In the genomic region with DNA sequence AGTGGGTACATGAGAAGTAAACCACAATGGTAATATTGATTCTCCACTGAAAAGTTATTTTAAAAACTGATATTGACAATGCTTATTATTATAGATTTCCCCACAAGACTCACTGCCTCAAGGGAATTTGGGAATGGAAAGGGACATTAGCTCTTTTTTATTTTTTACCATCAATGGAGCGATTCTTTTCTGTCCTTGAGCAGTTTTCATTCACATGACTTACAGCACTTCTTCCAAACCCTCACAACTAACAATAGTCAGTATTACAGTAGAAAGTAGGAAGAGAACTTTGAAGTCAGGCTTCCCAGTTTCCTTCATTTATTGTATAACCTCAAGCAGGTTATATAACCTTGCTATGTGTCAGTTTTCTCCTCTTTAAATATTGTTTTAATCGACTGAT, we compare ENCODE assay signal across 37 cellular contexts. TPM values are rescaled to one million over a fixed set of nuclear protein-coding genes. Genes with fewer than 3 reads are reported as not detected.
"Had no signal": no experiment of that assay in that cellular context is flagged by ENCODE, and none has a peak within 500 bp of the region (broad histone marks: within the 10 kb centered on the region; RNA-seq: fewer than 3 reads in every experiment).

No MANE protein-coding gene starts in this region.

- H3K4me1 Mint-ChIP-seq: activated naive CD4-positive, alpha-beta T cell treated with anti-CD3 and anti-CD28 coated beads, Interleukin-2, amount 10 ng/mL, durations not matched to agents 7 days and 5 days; activated naive CD4-positive, alpha-beta T cell treated with anti-CD3 and anti-CD28 coated beads, Interleukin-2, amount 50 U/mL, for 24 hours; activated naive CD8-positive, alpha-beta T cell treated with anti-CD3 and anti-CD28 coated beads, Interleukin-2, amount 10 ng/mL, durations not matched to agents 7 days and 5 days; activated naive CD8-positive, alpha-beta T cell treated with anti-CD3 and anti-CD28 coated beads, Interleukin-2, amount 50 U/mL, for 24 hours; activated T-helper 17 cell treated with anti-CD3 and anti-CD28 coated beads, Interleukin-2, amount 50 U/mL, for 72 hours; central memory CD8-positive, alpha-beta T cell had no signal

- H3K27me3 ChIP-seq: adrenal gland, ascending aorta, body of pancreas, brain microvascular endothelial cell had no signal

- H3K27ac ChIP-seq: adrenal gland, ascending aorta, body of pancreas, brain microvascular endothelial cell, breast epithelium, cardiac muscle cell had no signal

- DNase-seq: activated effector memory CD4-positive, alpha-beta T cell treated with anti-CD3 and anti-CD28 coated beads, Interleukin-2, amount 50 U/mL, for 16 hours; activated effector memory CD4-positive, alpha-beta T cell treated with Interleukin-2 at 50 U/mL for 16 hours; activated gamma-delta T cell; activated gamma-delta T cell treated with Interleukin-2 at 50 U/mL for 16 hours; activated naive CD4-positive, alpha-beta T cell; activated naive CD4-positive, alpha-beta T cell treated with anti-CD3 and anti-CD28 coated beads for 36 hours; activated naive CD4-positive, alpha-beta T cell treated with anti-CD3 and anti-CD28 coated beads, Interleukin-2, amount 10 ng/mL, durations not matched to agents 7 days and 5 days; activated naive CD4-positive, alpha-beta T cell treated with anti-CD3 and anti-CD28 coated beads, Interleukin-2, amount 50 U/mL, for 16 hours; activated naive CD4-positive, alpha-beta T cell treated with Interleukin-2 at 50 U/mL for 16 hours; activated naive CD8-positive, alpha-beta T cell treated with anti-CD3 and anti-CD28 coated beads for 36 hours; activated naive CD8-positive, alpha-beta T cell treated with anti-CD3 and anti-CD28 coated beads, Interleukin-2, amount 10 ng/mL, durations not matched to agents 7 days and 5 days; activated naive CD8-positive, alpha-beta T cell treated with anti-CD3 and anti-CD28 coated beads, Interleukin-2, amount 50 U/mL, for 24 hours; activated T-cell treated with anti-CD3 and anti-CD28 coated beads, Interleukin-2, amount 50 U/mL, for 1 hour; activated T-cell treated with anti-CD3 and anti-CD28 coated beads, Interleukin-2, amount 50 U/mL, for 24 hours; activated T-cell treated with anti-CD3 and anti-CD28 coated beads, Interleukin-2, amount 50 U/mL, for 4 hours; activated T-cell treated with anti-CD3 and anti-CD28 coated beads, Interleukin-2, amount 50 U/mL, for 48 hours; activated T-cell treated with anti-CD3 and anti-CD28 coated beads, Interleukin-2, amount 50 U/mL, for 72 hours; adrenal gland; amygdala; anterior cingulate cortex; aorta; body of pancreas; brain microvascular endothelial cell; caudate nucleus; central memory CD4-positive, alpha-beta T cell; cerebellar nuclear complex had no signal

- H3K4me1 ChIP-seq: ascending aorta, breast epithelium had no signal

- H3K9me3 ChIP-seq: adrenal gland, ascending aorta, body of pancreas, breast epithelium had no signal

- H3K4me3 Mint-ChIP-seq: activated naive CD4-positive, alpha-beta T cell treated with anti-CD3 and anti-CD28 coated beads for 36 hours; activated naive CD4-positive, alpha-beta T cell treated with anti-CD3 and anti-CD28 coated beads, Interleukin-2, amount 10 ng/mL, durations not matched to agents 7 days and 5 days; activated naive CD4-positive, alpha-beta T cell treated with anti-CD3 and anti-CD28 coated beads, Interleukin-2, amount 50 U/mL, for 24 hours; activated naive CD8-positive, alpha-beta T cell; activated naive CD8-positive, alpha-beta T cell treated with anti-CD3 and anti-CD28 coated beads for 36 hours; activated naive CD8-positive, alpha-beta T cell treated with anti-CD3 and anti-CD28 coated beads, Interleukin-2, amount 10 ng/mL, durations not matched to agents 7 days and 5 days; activated naive CD8-positive, alpha-beta T cell treated with anti-CD3 and anti-CD28 coated beads, Interleukin-2, amount 50 U/mL, for 24 hours; activated T-cell treated with anti-CD3 and anti-CD28 coated beads, Interleukin-2, amount 50 U/mL, for 24 hours; activated T-cell treated with anti-CD3 and anti-CD28 coated beads, Interleukin-2, amount 50 U/mL, for 4 hours; activated T-cell treated with anti-CD3 and anti-CD28 coated beads, Interleukin-2, amount 50 U/mL, for 72 hours; activated T-helper 1 cell treated with anti-CD3 and anti-CD28 coated beads, Interleukin-12 subunit alpha, Interleukin-12 subunit beta, Interleukin-2, Interleukin-4 antibody, amounts not matched to agents 30 ng/mL and 10 ng/mL and 1 ng/mL, durations not matched to agents 14 hours and 24 hours and 36 hours; activated T-helper 17 cell treated with anti-CD3 and anti-CD28 coated beads, Interleukin-2, amount 50 U/mL, for 72 hours; brain; central memory CD8-positive, alpha-beta T cell had no signal

- H3K9me3 Mint-ChIP-seq: activated naive CD4-positive, alpha-beta T cell treated with anti-CD3 and anti-CD28 coated beads for 36 hours; activated naive CD4-positive, alpha-beta T cell treated with anti-CD3 and anti-CD28 coated beads, Interleukin-2, amount 10 ng/mL, durations not matched to agents 7 days and 5 days; activated naive CD4-positive, alpha-beta T cell treated with anti-CD3 and anti-CD28 coated beads, Interleukin-2, amount 50 U/mL, for 72 hours; activated naive CD8-positive, alpha-beta T cell treated with anti-CD3 and anti-CD28 coated beads, Interleukin-2, amount 10 ng/mL, durations not matched to agents 7 days and 5 days; activated naive CD8-positive, alpha-beta T cell treated with anti-CD3 and anti-CD28 coated beads, Interleukin-2, amount 50 U/mL, for 24 hours; activated T-cell treated with anti-CD3 and anti-CD28 coated beads, Interleukin-2, amount 50 U/mL, for 24 hours; activated T-cell treated with anti-CD3 and anti-CD28 coated beads, Interleukin-2, amount 50 U/mL, for 4 hours; activated T-cell treated with anti-CD3 and anti-CD28 coated beads, Interleukin-2, amount 50 U/mL, for 72 hours; activated T-helper 1 cell treated with anti-CD3 and anti-CD28 coated beads, Interleukin-12 subunit alpha, Interleukin-12 subunit beta, Interleukin-2, Interleukin-4 antibody, amounts not matched to agents 30 ng/mL and 10 ng/mL and 1 ng/mL, durations not matched to agents 14 hours and 24 hours and 36 hours; activated T-helper 2 cell treated with anti-CD3 and anti-CD28 coated beads, Interferon-gamma antibody, Interleukin-2, Interleukin-4, amounts not matched to agents 10 μg/mL and 5 μg/mL and 100 μg/mL, durations not matched to agents 14 hours and 24 hours and 36 hours; brain; central memory CD8-positive, alpha-beta T cell had no signal

- H3K36me3 Mint-ChIP-seq: activated naive CD4-positive, alpha-beta T cell treated with anti-CD3 and anti-CD28 coated beads, Interleukin-2, amount 10 ng/mL, durations not matched to agents 7 days and 5 days; activated naive CD4-positive, alpha-beta T cell treated with anti-CD3 and anti-CD28 coated beads, Interleukin-2, amount 50 U/mL, for 24 hours; activated naive CD4-positive, alpha-beta T cell treated with anti-CD3 and anti-CD28 coated beads, Interleukin-2, amount 50 U/mL, for 72 hours; activated naive CD8-positive, alpha-beta T cell; activated naive CD8-positive, alpha-beta T cell treated with anti-CD3 and anti-CD28 coated beads, Interleukin-2, amount 10 ng/mL, durations not matched to agents 7 days and 5 days; brain had no signal

- H3K27ac Mint-ChIP-seq: activated naive CD4-positive, alpha-beta T cell treated with anti-CD3 and anti-CD28 coated beads for 36 hours; activated naive CD4-positive, alpha-beta T cell treated with anti-CD3 and anti-CD28 coated beads, Interleukin-2, amount 10 ng/mL, durations not matched to agents 7 days and 5 days; activated naive CD4-positive, alpha-beta T cell treated with anti-CD3 and anti-CD28 coated beads, Interleukin-2, amount 50 U/mL, for 24 hours; activated naive CD4-positive, alpha-beta T cell treated with anti-CD3 and anti-CD28 coated beads, Interleukin-2, amount 50 U/mL, for 72 hours; activated naive CD8-positive, alpha-beta T cell; activated naive CD8-positive, alpha-beta T cell treated with anti-CD3 and anti-CD28 coated beads for 36 hours; activated naive CD8-positive, alpha-beta T cell treated with anti-CD3 and anti-CD28 coated beads, Interleukin-2, amount 10 ng/mL, durations not matched to agents 7 days and 5 days; activated naive CD8-positive, alpha-beta T cell treated with anti-CD3 and anti-CD28 coated beads, Interleukin-2, amount 50 U/mL, for 24 hours; activated T-cell treated with anti-CD3 and anti-CD28 coated beads, Interleukin-2, amount 50 U/mL, for 24 hours; activated T-cell treated with anti-CD3 and anti-CD28 coated beads, Interleukin-2, amount 50 U/mL, for 72 hours; activated T-helper 1 cell treated with anti-CD3 and anti-CD28 coated beads, Interleukin-12 subunit alpha, Interleukin-12 subunit beta, Interleukin-2, Interleukin-4 antibody, amounts not matched to agents 30 ng/mL and 10 ng/mL and 1 ng/mL, durations not matched to agents 14 hours and 24 hours and 36 hours; activated T-helper 17 cell treated with anti-CD3 and anti-CD28 coated beads, Interleukin-2, amount 50 U/mL, for 72 hours; activated T-helper 2 cell treated with anti-CD3 and anti-CD28 coated beads, Interferon-gamma antibody, Interleukin-2, Interleukin-4, amounts not matched to agents 10 μg/mL and 5 μg/mL and 100 μg/mL, durations not matched to agents 14 hours and 24 hours and 36 hours; brain had no signal

RNA-seq across cellular contexts. Expression of a gene that starts 4.3 kb away (rescaled TPM):
- total RNA-seq: activated naive CD4-positive, alpha-beta T cell treated with anti-CD3 and anti-CD28 coated beads for 36 hours; activated naive CD4-positive, alpha-beta T cell treated with anti-CD3 and anti-CD28 coated beads, Interleukin-2, amount 50 U/mL, for 72 hours; activated naive CD8-positive, alpha-beta T cell treated with anti-CD3 and anti-CD28 coated beads for 36 hours; activated naive CD8-positive, alpha-beta T cell treated with anti-CD3 and anti-CD28 coated beads, Interleukin-2, amount 10 ng/mL, durations not matched to agents 7 days and 5 days; activated T-cell treated with anti-CD3 and anti-CD28 coated beads, Interleukin-2, amount 50 U/mL, for 72 hours; activated T-helper 1 cell treated with anti-CD3 and anti-CD28 coated beads, Interleukin-12 subunit alpha, Interleukin-12 subunit beta, Interleukin-2, Interleukin-4 antibody, amounts not matched to agents 30 ng/mL and 10 ng/mL and 1 ng/mL, durations not matched to agents 14 hours and 24 hours and 36 hours; activated T-helper 17 cell treated with anti-CD3 and anti-CD28 coated beads, Interleukin-2, amount 50 U/mL, for 72 hours; activated T-helper 2 cell treated with anti-CD3 and anti-CD28 coated beads, Interferon-gamma antibody, Interleukin-2, Interleukin-4, amounts not matched to agents 10 μg/mL and 5 μg/mL and 100 μg/mL, durations not matched to agents 14 hours and 24 hours and 36 hours; aorta had no signal
- polyA plus RNA-seq: aorta had no signal
